In genomic region chr2:232894251-232894650, GRCh38 we compare ENCODE assay signal across 19 cellular contexts. TPM values are rescaled to one million over a fixed set of nuclear protein-coding genes. Genes with fewer than 3 reads are reported as not detected.
DNase-seq lines count a peak whose midpoint lies in the region; ATAC-seq and TF ChIP-seq lines count a peak whose summit lies in the region.
"Had no signal": no experiment of that assay in that cellular context is flagged by ENCODE, and none has a peak within 500 bp of the region (broad histone marks: within the 10 kb centered on the region; RNA-seq: fewer than 3 reads in every experiment).

No MANE protein-coding gene starts in this region.

- no peak overlapping the region for H3K4me3 Mint-ChIP-seq in endodermal cell

- no peaks in the 10 kb centered on the region for H4K20me1 ChIP-seq in osteoblast (ENCODE audit: insufficient read depth, low read length)
- H4K20me1 ChIP-seq: BLaER1 treated with 17β-estradiol and CSF1 and Interleukin-3, amounts not matched to agents 10 nM and 100 nM had no signal

- ATAC-seq in Right ventricle myocardium superior (ENCODE audit: poor library complexity) (no peak), left ventricle myocardium superior (no peak), HG03159 (IDR thresholded peaks at IDR 0.05; ENCODE audit: unreplicated experiment) (no peak)
- ATAC-seq: A549, K562 had no signal

- no peak overlapping the region for H3K27ac Mint-ChIP-seq in endodermal cell

- H3K4me2 ChIP-seq in osteoblast (ENCODE audit: insufficient read depth, low read length): no peak overlapping the region
- H3K4me2 ChIP-seq: A549; BLaER1 treated with 17β-estradiol and CSF1 and Interleukin-3, amounts not matched to agents 10 nM and 100 nM had no signal

- H3K9me3 Mint-ChIP-seq in endodermal cell: no peaks in the 10 kb centered on the region

- intact Hi-C loops in Right ventricle myocardium superior (cut with DNase I): no loop called here
- intact Hi-C loops in left ventricle myocardium superior (cut with micrococcal nuclease): no loop called here

- H3K79me2 ChIP-seq in osteoblast (ENCODE audit: insufficient read depth, low read length): no peaks in the 10 kb centered on the region

- WGBS in endodermal cell (ENCODE audit: insufficient coverage in 1 of 2, insufficient read length in 1 of 2), 2 experiments: 90 to 95% methylated on average over 5 to 8 of the region's 9 CpGs

- H3K9ac ChIP-seq in endodermal cell (ENCODE audit: extremely low read depth, low read length, poor library complexity, severe bottlenecking): no peak overlapping the region

- no peaks in the 10 kb centered on the region for H3K4me1 ChIP-seq in endodermal cell (ENCODE audit: control insufficient read depth, insufficient read depth, low read length)
- peaks cover 15% of the 10 kb centered on the region for H3K4me1 ChIP-seq in osteoblast (ENCODE audit: insufficient read depth, low read length)
- H3K4me1 ChIP-seq: A549 had no signal

- H3K9me3 ChIP-seq in endodermal cell (ENCODE audit: control insufficient read depth, low read length) (no peaks in the 10 kb centered on the region), osteoblast (ENCODE audit: low read depth, low read length) (no peaks in the 10 kb centered on the region)
- H3K9me3 ChIP-seq: A549; BLaER1 treated with 17β-estradiol and CSF1 and Interleukin-3, amounts not matched to agents 10 nM and 100 nM had no signal

- peak; percentile 16 for DNase-seq in Right ventricle myocardium superior
- DNase-seq in left ventricle myocardium superior: no peak
- DNase-seq in endodermal cell: peak; percentile 35
- peak; percentile 74 for DNase-seq in osteoblast (ENCODE audit: insufficient read length, low spot score, missing footprints)
- peak; percentile 36 for DNase-seq in ureter (ENCODE audit: low spot score)
- no peak for DNase-seq in substantia nigra (lab: John Stamatoyannopoulos, UW)
- DNase-seq: DMS79 treated with DMSO at 0.1 percent for 48 hours, HCEC 1CT, NCI-H1417 treated with DMSO at 0.1 percent for 48 hours, NCI-H2029, NCI-H2171, NCI-H446 treated with DMSO at 0.1 percent for 48 hours, NCI-H748 treated with DMSO at 0.1 percent for 48 hours, OCI-M1 had no signal

- H3K4me1 Mint-ChIP-seq in endodermal cell: peaks cover 11% of the 10 kb centered on the region

- H2AFZ ChIP-seq in osteoblast (ENCODE audit: low read length): no peak overlapping the region

- H3K27ac ChIP-seq in endodermal cell (ENCODE audit: low read depth, low read length) (no peak overlapping the region), osteoblast (ENCODE audit: low read depth, low read length) (no peak overlapping the region), substantia nigra (ENCODE audit: low read depth, low read length, poor library complexity, severe bottlenecking) (no peak overlapping the region)
- H3K27ac ChIP-seq: BLaER1 treated with 17β-estradiol and CSF1 and Interleukin-3, amounts not matched to agents 10 nM and 100 nM; RWPE1 had no signal

- TF ChIP-seq CTCF in endodermal cell (conservative IDR thresholded peaks at IDR 0.05) (no peak), osteoblast (IDR thresholded peaks at IDR 0.05; ENCODE audit: extremely low read depth, low read depth, low read length) (no peak)

- H3K4me3 ChIP-seq in endodermal cell (ENCODE audit: low read length) (no peak overlapping the region), osteoblast (ENCODE audit: insufficient read depth, low read length) (no peak overlapping the region)
- H3K4me3 ChIP-seq: A549; BLaER1 treated with 17β-estradiol and CSF1 and Interleukin-3, amounts not matched to agents 10 nM and 100 nM; K562 had no signal

- no peaks in the 10 kb centered on the region for H3K27me3 Mint-ChIP-seq in endodermal cell (ENCODE audit: insufficient read depth)

- H3K27me3 ChIP-seq in endodermal cell (ENCODE audit: control insufficient read depth, insufficient read depth, low read length, poor library complexity, severe bottlenecking) (no peaks in the 10 kb centered on the region), osteoblast (ENCODE audit: insufficient read depth, low read length) (no peaks in the 10 kb centered on the region)
- H3K27me3 ChIP-seq: BLaER1 treated with 17β-estradiol and CSF1 and Interleukin-3, amounts not matched to agents 10 nM and 100 nM had no signal

- no peaks in the 10 kb centered on the region for H3K36me3 Mint-ChIP-seq in endodermal cell (ENCODE audit: low read depth)

- H3K36me3 ChIP-seq in endodermal cell (ENCODE audit: control insufficient read depth, insufficient read depth, low read length): no peaks in the 10 kb centered on the region
- H3K36me3 ChIP-seq in osteoblast (ENCODE audit: insufficient read depth, low read length): no peaks in the 10 kb centered on the region
- H3K36me3 ChIP-seq: BLaER1 treated with 17β-estradiol and CSF1 and Interleukin-3, amounts not matched to agents 10 nM and 100 nM had no signal

RNA-seq across cellular contexts. Expression of gene SNORC, which starts 24.2 kb away (rescaled TPM):
- total RNA-seq in Right ventricle myocardium superior (0.70 TPM), left ventricle myocardium superior (1.3 TPM), endodermal cell (1 to 10 TPM; 3.6 to 5.0 TPM), osteoblast (0.72 and 0.88 TPM in 2 replicates), ureter (7.3 TPM)
- polyA plus RNA-seq in endodermal cell (2013, experiment 1 of 2): 1.00 TPM
- polyA plus RNA-seq in endodermal cell (2013, experiment 2 of 2): 0.66 TPM

Comparison
In these comparisons a context has a peak if more than half of its experiments do, and no peak if none do; other contexts are left out.
1. DNase-seq: peak in Right ventricle myocardium superior (single experiment), endodermal cell (single experiment), osteoblast (single experiment) and ureter (single experiment); none in left ventricle myocardium superior (single experiment) and substantia nigra (0 of 49).